Comparison of ENCODE assay signal across 18 cellular contexts in the genomic region with DNA sequence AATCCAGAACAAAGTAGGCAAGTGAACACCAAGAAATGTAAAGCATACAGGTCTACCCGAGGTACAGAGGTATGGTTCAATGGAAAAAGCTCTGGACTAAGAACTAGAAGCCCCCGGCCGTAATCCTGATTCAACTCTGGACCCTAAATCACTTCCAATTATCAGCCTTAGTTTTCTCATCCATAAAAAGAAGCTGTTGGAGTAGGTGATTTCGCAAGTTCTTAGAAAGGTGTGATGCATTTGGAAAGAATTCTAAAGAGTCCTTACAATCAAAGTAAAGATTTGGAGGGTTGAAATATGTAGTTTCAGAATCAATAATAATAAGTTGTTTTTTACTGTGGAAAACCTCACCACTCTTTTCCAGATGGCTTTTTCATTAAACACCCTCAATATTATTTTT.
"Had no signal": no experiment of that assay in that cellular context is flagged by ENCODE, and none has a peak within 500 bp of the region (broad histone marks: within the 10 kb centered on the region; RNA-seq: fewer than 3 reads in every experiment).

No MANE protein-coding gene starts in this region.

- ATAC-seq: activated CD4-positive, CD25-positive, alpha-beta regulatory T cell treated with anti-CD3 and anti-CD28 coated beads, Interleukin-2, amount 50 U/mL, for 24 hours; activated CD8-positive, alpha-beta memory T cell treated with anti-CD3 and anti-CD28 coated beads, Interleukin-2, amount 10 ng/mL, durations not matched to agents 7 days and 5 days; activated T-cell treated with anti-CD3 and anti-CD28 coated beads, Interleukin-2, amount 50 U/mL, for 4 hours had no signal

- H3K4me1 Mint-ChIP-seq: activated naive CD4-positive, alpha-beta T cell treated with anti-CD3 and anti-CD28 coated beads, Interleukin-2, amount 50 U/mL, for 24 hours had no signal

- H3K4me3 ChIP-seq: Peyer's patch, SJCRH30 had no signal

- H3K4me2 ChIP-seq: SK-N-SH had no signal

- H3K9ac ChIP-seq: SK-N-SH had no signal

- H3K4me3 Mint-ChIP-seq: activated CD8-positive, alpha-beta memory T cell treated with anti-CD3 and anti-CD28 coated beads, Interleukin-2, amount 10 ng/mL, durations not matched to agents 7 days and 5 days; activated naive CD4-positive, alpha-beta T cell treated with anti-CD3 and anti-CD28 coated beads, Interleukin-2, amount 50 U/mL, for 24 hours; activated T-cell treated with anti-CD3 and anti-CD28 coated beads, Interleukin-2, amount 50 U/mL, for 4 hours; central memory CD8-positive, alpha-beta T cell had no signal

- H3K9me3 ChIP-seq: Peyer's patch, SJCRH30, SK-N-SH had no signal

- H3K27ac Mint-ChIP-seq: activated CD8-positive, alpha-beta memory T cell treated with anti-CD3 and anti-CD28 coated beads, Interleukin-2, amount 10 ng/mL, durations not matched to agents 7 days and 5 days; activated naive CD4-positive, alpha-beta T cell treated with anti-CD3 and anti-CD28 coated beads, Interleukin-2, amount 50 U/mL, for 24 hours had no signal

- H3K27me3 ChIP-seq: Peyer's patch, SJCRH30 had no signal

- H3K4me1 ChIP-seq: Peyer's patch, SJCRH30 had no signal

- H3K27ac ChIP-seq: Peyer's patch, RWPE1, SJCRH30 had no signal

- H3K27me3 Mint-ChIP-seq: activated CD8-positive, alpha-beta memory T cell treated with anti-CD3 and anti-CD28 coated beads, Interleukin-2, amount 10 ng/mL, durations not matched to agents 7 days and 5 days; activated naive CD4-positive, alpha-beta T cell treated with anti-CD3 and anti-CD28 coated beads, Interleukin-2, amount 50 U/mL, for 24 hours had no signal

- DNase-seq: activated CD4-positive, alpha-beta T cell treated with anti-CD3 and anti-CD28 coated beads for 48 hours; activated CD4-positive, alpha-beta T cell treated with anti-CD3 and anti-CD28 coated beads, Interleukin-2, amount 50 U/mL, for 48 hours; activated CD8-positive, alpha-beta memory T cell treated with anti-CD3 and anti-CD28 coated beads, Interleukin-2, amount 10 ng/mL, durations not matched to agents 7 days and 5 days; activated T-cell treated with anti-CD3 and anti-CD28 coated beads, Interleukin-2, amount 50 U/mL, for 4 hours; aorta; Kasumi-1; KBM-7; NCI-H1048; NCI-H2227 treated with DMSO at 0.1 percent for 48 hours; NCI-H526 treated with DMSO at 0.1 percent for 48 hours; Peyer's patch; Right ventricle myocardium superior; SJCRH30; SK-N-SH had no signal

- H3K36me3 ChIP-seq: Peyer's patch, SJCRH30 had no signal
